ENCODE assay signal across 8 cellular contexts in genomic region chr15:40282144-40282869, GRCh38. TPM values are rescaled to one million over a fixed set of nuclear protein-coding genes. Genes with fewer than 3 reads are reported as not detected.
DNase-seq lines count a peak whose midpoint lies in the region; ATAC-seq and TF ChIP-seq lines count a peak whose summit lies in the region.

No MANE protein-coding gene starts in this region.

- CTCF ChIA-PET in PC-9 (lab: Charles Lee), result no interaction called here

- no peak; the same call in 1 of the 2 replicates for TF ChIP-seq CTCF in PC-9 (conservative IDR thresholded peaks at IDR 0.05)
- TF ChIP-seq CTCF in retinal pigment epithelial cell (conservative IDR thresholded peaks at IDR 0.05; ENCODE audit: low read depth, low read length), result peak; percentile 44

- BruUV-seq in PC-9 (replicated peaks; lab: Mats Ljungman, UMichigan), result no TSS peak

- no peak overlapping the region for H3K27ac ChIP-seq in PC-9

- H3K36me3 ChIP-seq in PC-9 (ENCODE audit: low read depth), result no peaks in the 10 kb centered on the region

- DNase-seq in AG20443 (ENCODE audit: low spot score) (peak; percentile 58), PC-9 (peak in 1 of 2 experiments; percentile 54), activated gamma-delta T cell (lab: John Stamatoyannopoulos, UW) (peak; percentile 26), cardiac septum (ENCODE audit: low spot score) (peak; percentile 87), retinal pigment epithelial cell (ENCODE audit: low read depth) (no peak), posterior vena cava (ENCODE audit: low spot score) (no peak)

- H3K4me3 ChIP-seq in PC-9 (peak overlapping the region; percentile 62), retinal pigment epithelial cell (ENCODE audit: low read length) (peak overlapping the region; percentile 22)

- no peaks in the 10 kb centered on the region for H3K4me1 ChIP-seq in PC-9 (replicated peaks; ENCODE audit: insufficient read depth)

- POLR2A ChIA-PET in PC-9 (lab: Charles Lee; ENCODE audit: unreplicated experiment), result no interaction called here

- peak overlapping the region; percentile 86 for H3K4me2 ChIP-seq in PC-9

- H4K20me1 ChIP-seq in PC-9 (ENCODE audit: insufficient read depth), result no peaks in the 10 kb centered on the region

- no peaks in the 10 kb centered on the region for H3K79me2 ChIP-seq in PC-9 (ENCODE audit: low read depth)

- H3K9me3 ChIP-seq in PC-9 (ENCODE audit: insufficient read depth, low read depth), result no peaks in the 10 kb centered on the region

- no peaks in the 10 kb centered on the region for H3F3A ChIP-seq in PC-9 (ENCODE audit: insufficient read depth, low read depth)

- no peaks in the 10 kb centered on the region for H3K27me3 ChIP-seq in PC-9 (ENCODE audit: insufficient read depth, low read depth)

- H3K9me2 ChIP-seq in PC-9 (ENCODE audit: insufficient read depth), result no peaks in the 10 kb centered on the region

- intact Hi-C loops in PC-9 (cut with micrococcal nuclease; ENCODE audit: unreplicated experiment), result loop anchor here (5.0 kb wide), 1 partner anchor 40 kb away; the partner anchor contains the start of gene INAFM2
- intact Hi-C loops in cardiac septum (cut with DNase I), result loop anchor here (5.0 kb wide), 1 partner anchor 75 kb away; the partner anchor contains the start of gene DISP2
- intact Hi-C loops in posterior vena cava (cut with DNase I), result no loop called here

- ATAC-seq in GM21619 (IDR thresholded peaks at IDR 0.05; ENCODE audit: unreplicated experiment) (peak; percentile 40), HG02981 (IDR thresholded peaks at IDR 0.05; ENCODE audit: unreplicated experiment) (no peak)

- H2AFZ ChIP-seq in PC-9, result peak overlapping the region; percentile 77

RNA-seq across cellular contexts. Expression of gene ANKRD63, which starts 0.6 kb away (rescaled TPM):
- total RNA-seq in PC-9 (2021) (not detected in 2 replicates), cardiac septum (not detected), posterior vena cava (not detected)

RNA-seq across cellular contexts. Expression of gene PLCB2, which starts 25.4 kb away (rescaled TPM):
- total RNA-seq in PC-9 (2021), result 0.92 and 1.6 TPM in 2 replicates
- 4.6 TPM for total RNA-seq in cardiac septum
- 10 to 100 TPM; 20.8 to 29.0 TPM for total RNA-seq in posterior vena cava

RNA-seq across cellular contexts. Expression of gene INAFM2, which starts 41.2 kb away (rescaled TPM):
- total RNA-seq in PC-9 (2021), result 2.4 and 3.1 TPM in 2 replicates
- 40.0 TPM for total RNA-seq in cardiac septum
- total RNA-seq in posterior vena cava, result 10 to 100 TPM; 25.3 to 27.1 TPM

RNA-seq across cellular contexts. Expression of gene PAK6, which starts 43.4 kb away (rescaled TPM):
- total RNA-seq in PC-9 (2021) (10.7 and 11.7 TPM in 2 replicates), cardiac septum (2.6 TPM), posterior vena cava (under 1 TPM; 0.37 to 0.38 TPM)

RNA-seq across cellular contexts. Expression of gene CCDC9B, which starts 58.4 kb away (rescaled TPM):
- total RNA-seq in PC-9 (2021) (141 and 168 TPM in 2 replicates), cardiac septum (178 TPM), posterior vena cava (10 to 100 TPM; 29.2 to 31.2 TPM)

Comparison
In these comparisons a context has a peak if more than half of its experiments do, and no peak if none do; other contexts are left out.
1. DNase-seq: peak in AG20443 (single experiment), activated gamma-delta T cell (single experiment) and cardiac septum (single experiment); none in retinal pigment epithelial cell (single experiment) and posterior vena cava (single experiment).
2. intact Hi-C loops: an anchor here in PC-9 (5.0 kb wide) and cardiac septum (5.0 kb wide); none called in posterior vena cava.